In genomic region chr1:10057744-10058294, GRCh38 we compare ENCODE assay signal across 17 cellular contexts. TPM values are rescaled to one million over a fixed set of nuclear protein-coding genes. Genes with fewer than 3 reads are reported as not detected.
DNase-seq lines count a peak whose midpoint lies in the region; ATAC-seq, FAIRE-seq and TF ChIP-seq lines count a peak whose summit lies in the region.
"Had no signal": no experiment of that assay in that cellular context is flagged by ENCODE, and none has a peak within 500 bp of the region (broad histone marks: within the 10 kb centered on the region; RNA-seq: fewer than 3 reads in every experiment).

No MANE protein-coding gene starts in this region.

- peaks cover 5% of the 10 kb centered on the region for H3K27me3 Mint-ChIP-seq in endothelial cell (ENCODE audit: unreplicated experiment)
- no peaks in the 10 kb centered on the region for H3K27me3 Mint-ChIP-seq in activated naive CD4-positive, alpha-beta T cell treated with anti-CD3 and anti-CD28 coated beads for 36 hours (ENCODE audit: low read depth)

- H3K36me3 Mint-ChIP-seq in endothelial cell (ENCODE audit: low read depth, unreplicated experiment), result peaks cover 3% of the 10 kb centered on the region
- peaks cover 12% of the 10 kb centered on the region for H3K36me3 Mint-ChIP-seq in activated naive CD4-positive, alpha-beta T cell treated with anti-CD3 and anti-CD28 coated beads for 36 hours (ENCODE audit: low read depth)

- CTCF ChIA-PET in activated naive CD4-positive, alpha-beta T cell treated with anti-CD3 and anti-CD28 coated beads for 36 hours (lab: Charles Lee), result no interaction called here

- peak overlapping the region; percentile 42 for H3K27ac Mint-ChIP-seq in endothelial cell (ENCODE audit: unreplicated experiment)
- no peak overlapping the region for H3K27ac Mint-ChIP-seq in activated naive CD4-positive, alpha-beta T cell treated with anti-CD3 and anti-CD28 coated beads for 36 hours
- H3K27ac Mint-ChIP-seq: neural progenitor cell had no signal

- H3K4me3 Mint-ChIP-seq in endothelial cell (ENCODE audit: unreplicated experiment), result no peak overlapping the region
- no peak overlapping the region for H3K4me3 Mint-ChIP-seq in activated naive CD4-positive, alpha-beta T cell treated with anti-CD3 and anti-CD28 coated beads for 36 hours
- H3K4me3 Mint-ChIP-seq: neural progenitor cell had no signal

- ATAC-seq in Right ventricle myocardium inferior, result no peak
- peak; percentile 69 to 86 (median 83) for ATAC-seq in pancreas
- peak; percentile 27 for ATAC-seq in aorta (ENCODE audit: low FRiP score)
- ATAC-seq in HG02970 (IDR thresholded peaks at IDR 0.05; ENCODE audit: low FRiP score, unreplicated experiment), result no peak
- ATAC-seq: activated CD4-positive, CD25-positive, alpha-beta regulatory T cell treated with anti-CD3 and anti-CD28 coated beads, Interleukin-2, amount 50 U/mL, for 24 hours had no signal

- H3K36me3 ChIP-seq in left ventricle myocardium inferior (no peaks in the 10 kb centered on the region), pancreas (no peaks in the 10 kb centered on the region), aorta (ENCODE audit: control insufficient read depth in 1 of 2, insufficient read depth in 2 of 2, low read length in 1 of 2) (no peaks in the 10 kb centered on the region)
- H3K36me3 ChIP-seq: neural progenitor cell, right lobe of liver, upper lobe of right lung had no signal

- no peaks in the 10 kb centered on the region for H3K9me3 Mint-ChIP-seq in endothelial cell (ENCODE audit: unreplicated experiment)
- H3K9me3 Mint-ChIP-seq in activated naive CD4-positive, alpha-beta T cell treated with anti-CD3 and anti-CD28 coated beads for 36 hours, result no peaks in the 10 kb centered on the region
- H3K9me3 Mint-ChIP-seq: neural progenitor cell had no signal

- DNase-seq in left ventricle myocardium inferior, result no peak
- DNase-seq in Right ventricle myocardium inferior (ENCODE audit: missing footprints), result no peak
- DNase-seq in endothelial cell (ENCODE audit: low spot score), result no peak
- DNase-seq in pancreas, result peak in 5 of 6 donors; percentile 48 to 59 (median 58)
- DNase-seq in aorta, result peak in 1 of 2 donors; percentile 40
- DNase-seq in activated naive CD4-positive, alpha-beta T cell treated with anti-CD3 and anti-CD28 coated beads for 36 hours, result no peak
- DNase-seq in nucleus accumbens (lab: John Stamatoyannopoulos, UW), result no peak
- DNase-seq: COR-L47; effector CD8-positive, alpha-beta T cell; mammary epithelial cell; right lobe of liver; stimulated activated CD4-positive, alpha-beta T cell treated with anti-CD3 and anti-CD28 coated beads, Interleukin-2, amount 100 ng/mL, for 48 hours; upper lobe of right lung had no signal

- intact Hi-C loops in left ventricle myocardium inferior (cut with micrococcal nuclease) (no loop called here), Right ventricle myocardium inferior (cut with DNase I) (no loop called here), pancreas (cut with DNase I) (no loop called here), aorta (cut with DNase I) (loop anchor here in 1 of 2 donors (5.0 kb wide), 1 partner anchor 49 kb away; no protein-coding TSS in a partner anchor)
- intact Hi-C loops in activated naive CD4-positive, alpha-beta T cell treated with anti-CD3 and anti-CD28 coated beads for 36 hours (cut with micrococcal nuclease), result no loop called here

- H3K27me3 ChIP-seq in left ventricle myocardium inferior (ENCODE audit: low read depth) (no peaks in the 10 kb centered on the region), pancreas (no peaks in the 10 kb centered on the region), aorta (ENCODE audit: control insufficient read depth in 1 of 2, insufficient read depth in 2 of 2, low read length in 1 of 2) (no peaks in the 10 kb centered on the region)
- H3K27me3 ChIP-seq: neural progenitor cell, right lobe of liver, upper lobe of right lung had no signal

- H3K27ac ChIP-seq in left ventricle myocardium inferior (replicated peaks), result peak overlapping the region; percentile 45
- peak overlapping the region; percentile 0 to 87 (median 67) for H3K27ac ChIP-seq in pancreas
- H3K27ac ChIP-seq in aorta (ENCODE audit: low read depth in 1 of 2, low read length in 2 of 2), result peak overlapping the region in 1 of 2 donors; percentile 59
- H3K27ac ChIP-seq: neural progenitor cell, right lobe of liver, upper lobe of right lung had no signal

- H3K4me3 ChIP-seq in left ventricle myocardium inferior (no peak overlapping the region), pancreas (peak overlapping the region in 2 of 4 donors; percentile 3 to 29), aorta (ENCODE audit: low read length in 2 of 2) (no peak overlapping the region)
- H3K4me3 ChIP-seq: neural progenitor cell, right lobe of liver, upper lobe of right lung had no signal

- 37 to 41% methylated on average over 5 of the region's 5 CpGs for WGBS in pancreas, 2 donors
- 72 to 75% methylated on average over 5 of the region's 5 CpGs for WGBS in aorta, 2 donors

- H3K9me3 ChIP-seq in left ventricle myocardium inferior (replicated peaks) (no peaks in the 10 kb centered on the region), pancreas (no peaks in the 10 kb centered on the region), aorta (ENCODE audit: control insufficient read depth, low read length) (no peaks in the 10 kb centered on the region)
- H3K9me3 ChIP-seq: right lobe of liver, upper lobe of right lung had no signal

- H3K4me1 Mint-ChIP-seq in endothelial cell (ENCODE audit: unreplicated experiment), result peaks cover 9% of the 10 kb centered on the region
- H3K4me1 Mint-ChIP-seq in activated naive CD4-positive, alpha-beta T cell treated with anti-CD3 and anti-CD28 coated beads for 36 hours (ENCODE audit: low read depth), result peaks cover 4% of the 10 kb centered on the region

- no peak for TF ChIP-seq CTCF in left ventricle myocardium inferior (IDR thresholded peaks at IDR 0.05; ENCODE audit: borderline replicate concordance)
- TF ChIP-seq CTCF in endothelial cell (IDR thresholded peaks at IDR 0.05; ENCODE audit: unreplicated experiment), result no peak
- TF ChIP-seq CTCF in pancreas (IDR thresholded peaks at IDR 0.05), result no peak

- FAIRE-seq in pancreas (lab: Jason Lieb, UNC), result no peak
- FAIRE-seq: GM12891 had no signal

- H3K4me1 ChIP-seq in left ventricle myocardium inferior (peaks cover 59% of the 10 kb centered on the region), pancreas (peaks cover 12 to 22% (median 14%) of the 10 kb centered on the region in 3 donors), aorta (ENCODE audit: control insufficient read depth in 1 of 2, insufficient read depth in 2 of 2, low read length in 2 of 2) (no peaks in the 10 kb centered on the region)

RNA-seq across cellular contexts. Expression of gene UBE4B, which starts 25.1 kb away (rescaled TPM):
- 80.3 TPM for total RNA-seq in left ventricle myocardium inferior
- 66.4 TPM for total RNA-seq in Right ventricle myocardium inferior
- 54.8 TPM for total RNA-seq in endothelial cell (ENCODE audit: unreplicated experiment)
- 10 to 100 TPM; 27.5 to 45.3 (median 35.2) TPM for total RNA-seq in pancreas
- 10 to 100 TPM; 13.0 to 16.7 TPM for polyA plus RNA-seq in pancreas
- total RNA-seq in aorta, result 10 to 100 TPM; 46.9 to 54.8 TPM
- polyA plus RNA-seq in aorta, result 10 to 100 TPM; 11.6 to 29.9 TPM
- total RNA-seq in activated naive CD4-positive, alpha-beta T cell treated with anti-CD3 and anti-CD28 coated beads for 36 hours, result 10 to 100 TPM; 20.1 to 21.3 TPM

Comparison
In these comparisons a context has a peak if more than half of its experiments do, and no peak if none do; other contexts are left out.
1. DNase-seq: peak in pancreas (5 of 6); none in left ventricle myocardium inferior (single experiment), Right ventricle myocardium inferior (single experiment), endothelial cell (single experiment), activated naive CD4-positive, alpha-beta T cell treated with anti-CD3 and anti-CD28 coated beads for 36 hours (single experiment) and nucleus accumbens (0 of 56).
2. ATAC-seq: peak in pancreas (4 of 4) and aorta (single experiment); none in Right ventricle myocardium inferior (single experiment) and HG02970 (single experiment).